In the genomic region with DNA sequence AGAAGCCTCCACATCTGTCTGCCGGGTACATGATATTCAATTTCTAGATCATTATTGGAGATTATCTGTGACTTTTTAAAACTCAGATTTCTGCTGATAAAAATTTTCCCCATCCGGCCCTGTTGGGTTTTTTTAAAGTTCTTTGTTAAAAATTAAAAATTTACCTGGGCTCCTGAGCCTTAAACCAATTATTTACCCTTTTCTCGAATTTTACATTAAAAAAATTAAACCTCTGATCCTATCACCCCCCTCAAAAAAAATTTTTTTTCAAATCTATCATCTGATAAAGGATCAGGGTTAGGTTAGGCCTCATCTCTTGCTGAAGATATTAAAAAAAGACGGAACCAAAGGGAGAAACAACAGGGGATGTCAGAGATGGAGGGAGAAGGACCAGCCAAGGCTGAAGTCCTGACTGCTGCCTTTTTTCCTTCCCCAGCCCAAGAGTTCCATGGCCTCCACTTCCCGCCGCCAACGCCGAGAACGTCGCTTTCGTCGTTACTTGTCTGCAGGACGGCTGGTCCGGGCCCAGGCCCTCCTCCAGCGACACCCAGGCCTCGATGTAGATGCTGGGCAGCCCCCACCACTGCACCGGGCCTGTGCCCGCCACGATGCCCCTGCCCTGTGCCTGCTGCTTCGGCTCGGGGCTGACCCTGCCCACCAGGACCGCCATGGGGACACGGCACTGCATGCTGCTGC, we compare ENCODE assay signal across 8 cellular contexts. TPM values are rescaled to one million over a fixed set of nuclear protein-coding genes. Genes with fewer than 3 reads are reported as not detected.
DNase-seq lines count a peak whose midpoint lies in the region; TF ChIP-seq lines count a peak whose summit lies in the region.

No MANE protein-coding gene starts in this region.

- H3K79me2 ChIP-seq in mesendoderm (ENCODE audit: control insufficient read depth, insufficient read depth, low read length): no peaks in the 10 kb centered on the region

- H3K4me3 Mint-ChIP-seq in MCF 10A (ENCODE audit: unreplicated experiment): peak overlapping the region; percentile 75

- H3K27ac ChIP-seq in cardiac muscle cell (peak overlapping the region; percentile 54), mesendoderm (ENCODE audit: low read depth, low read length) (no peak overlapping the region), uterus (peak overlapping the region; percentile 84 to 95)

- H3K27me3 Mint-ChIP-seq in MCF 10A (ENCODE audit: insufficient read depth, unreplicated experiment): no peaks in the 10 kb centered on the region

- H2BK120ac ChIP-seq in mesendoderm (ENCODE audit: low read depth, low read length): no peak overlapping the region

- H3K4me3 ChIP-seq in cardiac muscle cell (peak overlapping the region; percentile 56), mesendoderm (ENCODE audit: low read length) (no peak overlapping the region), uterus (peak overlapping the region; percentile 34 to 42)

- no peak overlapping the region for H3K4me2 ChIP-seq in mesendoderm (ENCODE audit: low read length)

- 100% methylated on average over 1 of the region's 23 CpGs for WGBS in mesendoderm (ENCODE audit: extremely low coverage, insufficient coverage, low lambda C conversion rate)

- H3K27me3 ChIP-seq in cardiac muscle cell: no peaks in the 10 kb centered on the region
- no peaks in the 10 kb centered on the region for H3K27me3 ChIP-seq in mesendoderm (ENCODE audit: insufficient read depth, low read length, poor library complexity)
- H3K27me3 ChIP-seq in uterus: no peaks in the 10 kb centered on the region

- H3K4me1 Mint-ChIP-seq in MCF 10A (ENCODE audit: insufficient read depth, unreplicated experiment): peaks cover 18% of the 10 kb centered on the region

- POLR2A ChIA-PET in MCF 10A (lab: Yijun Ruan, JAX): interaction anchor here (0.6 to 3.1 kb wide), 25 partner anchors 10 to 1771 kb away, joined by 3 to 18 read pairs (median 4); a partner anchor contains a TSS

- peak overlapping the region; percentile 4 for H3K4ac ChIP-seq in mesendoderm (ENCODE audit: low read depth, low read length)

- CTCF ChIA-PET in MCF 10A (lab: Yijun Ruan, JAX): interaction anchor here (0.6 to 7.6 kb wide), 7 partner anchors 30 to 657 kb away, joined by 3 to 160 read pairs (median 4); no protein-coding TSS in a partner anchor

- no peak overlapping the region for H4K8ac ChIP-seq in mesendoderm (ENCODE audit: low read depth, low read length)

- H4K5ac ChIP-seq in mesendoderm (ENCODE audit: low read length): no peak overlapping the region

- DNase-seq in cardiac muscle cell (ENCODE audit: low read depth in 1 of 2, low spot score in 1 of 2) (no peak), cardiac septum (ENCODE audit: low spot score) (no peak), MCF 10A (ENCODE audit: unreplicated experiment) (no peak), mesendoderm (no peak), uterus (no peak), cortex of kidney (lab: John Stamatoyannopoulos, UW) (no peak), medulla oblongata (ENCODE audit: extremely low spot score) (no peak)
- DNase-seq in stimulated activated naive CD4-positive, alpha-beta T cell (lab: John Stamatoyannopoulos, UW): no peak

- H3K79me1 ChIP-seq in mesendoderm (ENCODE audit: low read length): peaks cover 7% of the 10 kb centered on the region

- peak overlapping the region; percentile 57 for H3K27ac Mint-ChIP-seq in MCF 10A (ENCODE audit: low read depth, unreplicated experiment)

- TSS peak; percentile 62 for BruUV-seq in MCF 10A (replicated peaks; lab: Mats Ljungman, UMichigan)

- TF ChIP-seq CTCF in cardiac muscle cell (IDR thresholded peaks at IDR 0.05; ENCODE audit: low read depth, low read length) (no peak), MCF 10A (IDR thresholded peaks at IDR 0.05; ENCODE audit: unreplicated experiment) (no peak), uterus (IDR thresholded peaks at IDR 0.05) (no peak)

- H2BK15ac ChIP-seq in mesendoderm (replicated peaks; ENCODE audit: low read depth): no peak overlapping the region

- no peak for TF ChIP-seq POLR2A in uterus (IDR thresholded peaks at IDR 0.05)

- peaks cover 7% of the 10 kb centered on the region for H3K4me1 ChIP-seq in cardiac muscle cell (ENCODE audit: low read depth)
- H3K4me1 ChIP-seq in mesendoderm (ENCODE audit: control insufficient read depth, low read depth, low read length): no peaks in the 10 kb centered on the region
- peaks cover 0 to 3% of the 10 kb centered on the region in 2 donors for H3K4me1 ChIP-seq in uterus

- H3K9ac ChIP-seq in mesendoderm (ENCODE audit: low read length): peak overlapping the region; percentile 30

- peak overlapping the region; percentile 78 for H3K56ac ChIP-seq in mesendoderm (ENCODE audit: low read length)

- H3K9me3 ChIP-seq in cardiac muscle cell (ENCODE audit: low read depth) (no peaks in the 10 kb centered on the region), uterus (no peaks in the 10 kb centered on the region)

- H3K18ac ChIP-seq in mesendoderm (ENCODE audit: low read length): no peak overlapping the region

- peaks cover 40% of the 10 kb centered on the region for H3K36me3 Mint-ChIP-seq in MCF 10A (ENCODE audit: insufficient read depth, unreplicated experiment)

- H3K9me3 Mint-ChIP-seq in MCF 10A (ENCODE audit: unreplicated experiment): no peaks in the 10 kb centered on the region

- H2AK5ac ChIP-seq in mesendoderm (ENCODE audit: low read length): no peak overlapping the region

- peaks cover 12% of the 10 kb centered on the region for H3K36me3 ChIP-seq in cardiac muscle cell
- H3K36me3 ChIP-seq in mesendoderm (ENCODE audit: control insufficient read depth, insufficient read depth, low read length): no peaks in the 10 kb centered on the region
- H3K36me3 ChIP-seq in uterus: no peaks in the 10 kb centered on the region

- intact Hi-C loops in cardiac septum (cut with DNase I): loop anchor here (1.0 to 10.0 kb wide), 4 partner anchors 34 to 407 kb away; a partner anchor contains a TSS
- intact Hi-C loops in MCF 10A (cut with micrococcal nuclease): loop anchor here (2.0 to 10.0 kb wide), 3 partner anchors 34 to 227 kb away; a partner anchor contains a TSS
- intact Hi-C loops in uterus (cut with DNase I; ENCODE audit: low total_unique reads): loop anchor here (5.0 kb wide), 1 partner anchor 49 kb away; no protein-coding TSS in a partner anchor

- H3K23ac ChIP-seq in mesendoderm (ENCODE audit: low read length): no peak overlapping the region

- H2BK5ac ChIP-seq in mesendoderm (ENCODE audit: low read length): no peak overlapping the region

RNA-seq across cellular contexts. Expression of a gene that starts 0.5 kb away (rescaled TPM):
- total RNA-seq in cardiac muscle cell (43.6 and 51.2 TPM in 2 replicates), cardiac septum (9.5 TPM), MCF 10A (2022) (25.2 and 30.3 TPM in 2 replicates), uterus (10 to 100 TPM; 19.7 to 38.5 (median 20.8) TPM)
- polyA plus RNA-seq in cardiac muscle cell: 38.4 and 47.1 TPM in 2 replicates
- polyA plus RNA-seq in mesendoderm (2013, experiment 1 of 2): 8.4 TPM
- polyA plus RNA-seq in mesendoderm (2013, experiment 2 of 2): 9.6 TPM

RNA-seq across cellular contexts. Expression of a gene that starts 1.5 kb away (rescaled TPM):
- 21.2 and 28.8 TPM in 2 replicates for total RNA-seq in cardiac muscle cell
- polyA plus RNA-seq in cardiac muscle cell: 32.7 and 40.2 TPM in 2 replicates
- total RNA-seq in cardiac septum: 2.6 TPM
- total RNA-seq in MCF 10A (2022): 1.2 and 2.4 TPM in 2 replicates
- 1.2 TPM for polyA plus RNA-seq in mesendoderm (2013, experiment 1 of 2)
- 1.3 TPM for polyA plus RNA-seq in mesendoderm (2013, experiment 2 of 2)
- total RNA-seq in uterus: 1 to 10 TPM in 2 of 4 donors, not detected in 2; 1.2 to 1.6 TPM

RNA-seq across cellular contexts. Expression of a gene that starts 6.1 kb away (rescaled TPM):
- total RNA-seq in cardiac muscle cell (371 and 455 TPM in 2 replicates), cardiac septum (201 TPM), MCF 10A (2022) (551 and 565 TPM in 2 replicates), uterus (100 to 1,000 TPM; 119 to 429 (median 282) TPM)
- 321 and 373 TPM in 2 replicates for polyA plus RNA-seq in cardiac muscle cell
- 405 TPM for polyA plus RNA-seq in mesendoderm (2013, experiment 1 of 2)
- 409 TPM for polyA plus RNA-seq in mesendoderm (2013, experiment 2 of 2)

RNA-seq across cellular contexts. Expression of a gene that starts 19.1 kb away (rescaled TPM):
- not detected in 2 replicates for total RNA-seq in cardiac muscle cell
- not detected in 2 replicates for polyA plus RNA-seq in cardiac muscle cell
- not detected for total RNA-seq in cardiac septum
- total RNA-seq in MCF 10A (2022): not detected in 2 replicates
- not detected for polyA plus RNA-seq in mesendoderm (2013, experiment 1 of 2)
- not detected for polyA plus RNA-seq in mesendoderm (2013, experiment 2 of 2)
- total RNA-seq in uterus: not detected

RNA-seq across cellular contexts. Expression of a gene that starts 24.2 kb away (rescaled TPM):
- not detected in 2 replicates for total RNA-seq in cardiac muscle cell
- not detected in 2 replicates for polyA plus RNA-seq in cardiac muscle cell
- total RNA-seq in cardiac septum: not detected
- total RNA-seq in MCF 10A (2022): not detected in 2 replicates
- 0.03 TPM for polyA plus RNA-seq in mesendoderm (2013, experiment 1 of 2)
- not detected for polyA plus RNA-seq in mesendoderm (2013, experiment 2 of 2)
- under 1 TPM in 1 of 4 donors, not detected in 3; 0.30 TPM for total RNA-seq in uterus
